9 cellular contexts compared by ENCODE assay signal in genomic region chr13:74040200-74040599, GRCh38.
A peak's percentile ranks its signal among the peaks of the same experiment; 100 is the strongest.
DNase-seq lines count a peak whose midpoint lies in the region; ATAC-seq and TF ChIP-seq lines count a peak whose summit lies in the region.
"Had no signal": no experiment of that assay in that cellular context is flagged by ENCODE, and none has a peak within 500 bp of the region (broad histone marks: within the 10 kb centered on the region; RNA-seq: fewer than 3 reads in every experiment).

No MANE protein-coding gene starts in this region.

- H3K27ac ChIP-seq in HL-60 (replicated peaks) (no peak overlapping the region), gastroesophageal sphincter (no peak overlapping the region), gastrocnemius medialis (no peak overlapping the region)

- no peak for TF ChIP-seq EP300 in gastroesophageal sphincter (IDR thresholded peaks at IDR 0.05)

- in situ Hi-C loops in gastrocnemius medialis (cut with MboI; ENCODE audit: low sequenced_read_pairs in 4 of 4) = no loop called here

- ATAC-seq in GM21528 (IDR thresholded peaks at IDR 0.05; ENCODE audit: low FRiP score, unreplicated experiment) (peak; percentile 86), gastroesophageal sphincter (no peak), gastrocnemius medialis (peak in 1 of 2 donors; percentile 75)

- intact Hi-C loops in gastrocnemius medialis (cut with DNase I; ENCODE audit: low total_unique reads) = no loop called here

- no peaks in the 10 kb centered on the region for H3K36me3 ChIP-seq in gastroesophageal sphincter
- no peaks in the 10 kb centered on the region for H3K36me3 ChIP-seq in gastrocnemius medialis

- WGBS in gastroesophageal sphincter (ENCODE audit: low coverage in 1 of 2), 2 donors = 59 to 62% methylated on average over 3 of the region's 4 CpGs

- DNase-seq in NCI-H2171 treated with DMSO at 0.1 percent for 48 hours (lab: John Stamatoyannopoulos, UW) (peak; percentile 35), NCI-H2171 (lab: John Stamatoyannopoulos, UW) (no peak), HL-60 (ENCODE audit: low read depth in 1 of 2, low spot score in 1 of 2) (peak in 1 of 2 experiments; percentile 40), T follicular helper cell (ENCODE audit: low read depth) (peak; percentile 3), gastrocnemius medialis (peak; percentile 3 to 21), DMS79 treated with DMSO at 0.1 percent for 48 hours (lab: John Stamatoyannopoulos, UW) (no peak)
- DNase-seq: CD4-positive, CD25-positive, alpha-beta regulatory T cell had no signal

- TF ChIP-seq CTCF in HL-60 (IDR thresholded peaks at IDR 0.05; ENCODE audit: insufficient read depth, low read length) = peak; percentile 51
- peak; percentile 23 to 57 (median 26) for TF ChIP-seq CTCF in gastroesophageal sphincter (IDR thresholded peaks at IDR 0.05)
- TF ChIP-seq CTCF in gastrocnemius medialis (IDR thresholded peaks at IDR 0.05 in 4 of 5, conservative IDR thresholded peaks at IDR 0.05 in 1 of 5) = peak in 3 of 5 experiments; percentile 32 to 50 (median 34)

- H3K4me1 ChIP-seq in gastroesophageal sphincter (peaks cover 0 to 16% (median 0%) of the 10 kb centered on the region in 3 donors), gastrocnemius medialis (peaks cover 5 to 6% of the 10 kb centered on the region in 2 donors)

- TF ChIP-seq POLR2A in gastroesophageal sphincter (IDR thresholded peaks at IDR 0.05) (no peak), gastrocnemius medialis (IDR thresholded peaks at IDR 0.05) (no peak)

- H3K9me3 ChIP-seq in gastroesophageal sphincter = no peaks in the 10 kb centered on the region
- H3K9me3 ChIP-seq in gastrocnemius medialis = no peaks in the 10 kb centered on the region

- H3K27me3 ChIP-seq in HL-60 (ENCODE audit: insufficient read depth, poor library complexity, severe bottlenecking) = no peaks in the 10 kb centered on the region
- no peaks in the 10 kb centered on the region for H3K27me3 ChIP-seq in gastroesophageal sphincter
- no peaks in the 10 kb centered on the region for H3K27me3 ChIP-seq in gastrocnemius medialis

- H3K4me3 ChIP-seq in HL-60 (replicated peaks; ENCODE audit: insufficient read depth, low read length) = no peak overlapping the region
- no peak overlapping the region for H3K4me3 ChIP-seq in gastroesophageal sphincter
- H3K4me3 ChIP-seq in gastrocnemius medialis = no peak overlapping the region

Comparison
In these comparisons a context has a peak if more than half of its experiments do, and no peak if none do; other contexts are left out.
1. DNase-seq: peak in NCI-H2171 treated with DMSO at 0.1 percent for 48 hours (single experiment), T follicular helper cell (single experiment) and gastrocnemius medialis (2 of 2); none in NCI-H2171 (single experiment) and DMS79 treated with DMSO at 0.1 percent for 48 hours (single experiment).
2. Peak in every context shown above with its lines, with median percentiles within 50 percentile points of each other: CTCF ChIP-seq.